Comparison of ENCODE assay signal across 1 cellular context in genomic region chr17:58335779-58336455, GRCh38.
TF ChIP-seq lines count a peak whose summit lies in the region.

No MANE protein-coding gene starts in this region.

TF ChIP-seq in HepG2, 621 proteins besides CTCF, POLR2A, EP300 and RAD21 (continued from another document):
- TF ChIP-seq, protein P1, sequence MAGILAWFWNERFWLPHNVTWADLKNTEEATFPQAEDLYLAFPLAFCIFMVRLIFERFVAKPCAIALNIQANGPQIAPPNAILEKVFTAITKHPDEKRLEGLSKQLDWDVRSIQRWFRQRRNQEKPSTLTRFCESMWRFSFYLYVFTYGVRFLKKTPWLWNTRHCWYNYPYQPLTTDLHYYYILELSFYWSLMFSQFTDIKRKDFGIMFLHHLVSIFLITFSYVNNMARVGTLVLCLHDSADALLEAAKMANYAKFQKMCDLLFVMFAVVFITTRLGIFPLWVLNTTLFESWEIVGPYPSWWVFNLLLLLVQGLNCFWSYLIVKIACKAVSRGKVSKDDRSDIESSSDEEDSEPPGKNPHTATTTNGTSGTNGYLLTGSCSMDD (CRISPR knock-in tag; IDR thresholded peaks at IDR 0.05), result no peak
- TF ChIP-seq GABPB1 (CRISPR knock-in tag; IDR thresholded peaks at IDR 0.05) (peak; percentile 41; the same call in 1 of the 2 replicates), HOXA3 (CRISPR knock-in tag; IDR thresholded peaks at IDR 0.05) (peak; percentile 35; the same call in 1 of the 2 replicates), NFATC3 (CRISPR knock-in tag; IDR thresholded peaks at IDR 0.05) (no peak), HOXD1 (CRISPR knock-in tag; IDR thresholded peaks at IDR 0.05) (no peak), KDM5B (CRISPR knock-in tag; IDR thresholded peaks at IDR 0.05; ENCODE audit: borderline replicate concordance) (0 out of 2 replicates have a peak, but pooled peaks have one; percentile 38), ZNF598 (CRISPR knock-in tag; IDR thresholded peaks at IDR 0.05; ENCODE audit: borderline replicate concordance) (no peak), SALL1 (CRISPR knock-in tag; IDR thresholded peaks at IDR 0.05) (peak; percentile 12; the same call in 1 of the 2 replicates), GABPA (IDR thresholded peaks at IDR 0.05; ENCODE audit: low read depth, low read length) (no peak), GABPA (CRISPR knock-in tag; IDR thresholded peaks at IDR 0.05; ENCODE audit: low read depth) (peak; percentile 69), ZNF646 (CRISPR knock-in tag; IDR thresholded peaks at IDR 0.05) (no peak), HNF1A (IDR thresholded peaks at IDR 0.05; ENCODE audit: low read depth) (no peak), HNF1A (CRISPR knock-in tag; IDR thresholded peaks at IDR 0.05; ENCODE audit: borderline replicate concordance) (no peak), ZNF101 (CRISPR knock-in tag; IDR thresholded peaks at IDR 0.05; ENCODE audit: borderline replicate concordance, low read depth) (no peak), ELF4 (CRISPR knock-in tag; IDR thresholded peaks at IDR 0.05; ENCODE audit: borderline replicate concordance) (no peak)
- TF ChIP-seq, protein P2, sequence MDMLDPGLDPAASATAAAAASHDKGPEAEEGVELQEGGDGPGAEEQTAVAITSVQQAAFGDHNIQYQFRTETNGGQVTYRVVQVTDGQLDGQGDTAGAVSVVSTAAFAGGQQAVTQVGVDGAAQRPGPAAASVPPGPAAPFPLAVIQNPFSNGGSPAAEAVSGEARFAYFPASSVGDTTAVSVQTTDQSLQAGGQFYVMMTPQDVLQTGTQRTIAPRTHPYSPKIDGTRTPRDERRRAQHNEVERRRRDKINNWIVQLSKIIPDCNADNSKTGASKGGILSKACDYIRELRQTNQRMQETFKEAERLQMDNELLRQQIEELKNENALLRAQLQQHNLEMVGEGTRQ (IDR thresholded peaks at IDR 0.05; ENCODE audit: low read depth, low read length), result no peak
- TF ChIP-seq, protein P2 (CRISPR knock-in tag; IDR thresholded peaks at IDR 0.05; ENCODE audit: borderline replicate concordance), result no peak
- TF ChIP-seq, protein P3, sequence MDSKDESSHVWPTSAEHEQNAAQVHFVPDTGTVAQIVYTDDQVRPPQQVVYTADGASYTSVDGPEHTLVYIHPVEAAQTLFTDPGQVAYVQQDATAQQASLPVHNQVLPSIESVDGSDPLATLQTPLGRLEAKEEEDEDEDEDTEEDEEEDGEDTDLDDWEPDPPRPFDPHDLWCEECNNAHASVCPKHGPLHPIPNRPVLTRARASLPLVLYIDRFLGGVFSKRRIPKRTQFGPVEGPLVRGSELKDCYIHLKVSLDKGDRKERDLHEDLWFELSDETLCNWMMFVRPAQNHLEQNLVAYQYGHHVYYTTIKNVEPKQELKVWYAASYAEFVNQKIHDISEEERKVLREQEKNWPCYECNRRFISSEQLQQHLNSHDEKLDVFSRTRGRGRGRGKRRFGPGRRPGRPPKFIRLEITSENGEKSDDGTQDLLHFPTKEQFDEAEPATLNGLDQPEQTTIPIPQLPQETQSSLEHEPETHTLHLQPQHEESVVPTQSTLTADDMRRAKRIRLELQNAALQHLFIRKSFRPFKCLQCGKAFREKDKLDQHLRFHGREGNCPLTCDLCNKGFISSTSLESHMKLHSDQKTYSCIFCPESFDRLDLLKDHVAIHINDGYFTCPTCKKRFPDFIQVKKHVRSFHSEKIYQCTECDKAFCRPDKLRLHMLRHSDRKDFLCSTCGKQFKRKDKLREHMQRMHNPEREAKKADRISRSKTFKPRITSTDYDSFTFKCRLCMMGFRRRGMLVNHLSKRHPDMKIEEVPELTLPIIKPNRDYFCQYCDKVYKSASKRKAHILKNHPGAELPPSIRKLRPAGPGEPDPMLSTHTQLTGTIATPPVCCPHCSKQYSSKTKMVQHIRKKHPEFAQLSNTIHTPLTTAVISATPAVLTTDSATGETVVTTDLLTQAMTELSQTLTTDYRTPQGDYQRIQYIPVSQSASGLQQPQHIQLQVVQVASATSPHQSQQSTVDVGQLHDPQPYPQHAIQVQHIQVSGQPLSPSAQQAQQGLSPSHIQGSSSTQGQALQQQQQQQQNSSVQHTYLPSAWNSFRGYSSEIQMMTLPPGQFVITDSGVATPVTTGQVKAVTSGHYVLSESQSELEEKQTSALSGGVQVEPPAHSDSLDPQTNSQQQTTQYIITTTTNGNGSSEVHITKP (CRISPR knock-in tag; IDR thresholded peaks at IDR 0.05; ENCODE audit: low read depth), result 0 out of 2 replicates have a peak, but pooled peaks have one; percentile 23
- TF ChIP-seq, protein P4, sequence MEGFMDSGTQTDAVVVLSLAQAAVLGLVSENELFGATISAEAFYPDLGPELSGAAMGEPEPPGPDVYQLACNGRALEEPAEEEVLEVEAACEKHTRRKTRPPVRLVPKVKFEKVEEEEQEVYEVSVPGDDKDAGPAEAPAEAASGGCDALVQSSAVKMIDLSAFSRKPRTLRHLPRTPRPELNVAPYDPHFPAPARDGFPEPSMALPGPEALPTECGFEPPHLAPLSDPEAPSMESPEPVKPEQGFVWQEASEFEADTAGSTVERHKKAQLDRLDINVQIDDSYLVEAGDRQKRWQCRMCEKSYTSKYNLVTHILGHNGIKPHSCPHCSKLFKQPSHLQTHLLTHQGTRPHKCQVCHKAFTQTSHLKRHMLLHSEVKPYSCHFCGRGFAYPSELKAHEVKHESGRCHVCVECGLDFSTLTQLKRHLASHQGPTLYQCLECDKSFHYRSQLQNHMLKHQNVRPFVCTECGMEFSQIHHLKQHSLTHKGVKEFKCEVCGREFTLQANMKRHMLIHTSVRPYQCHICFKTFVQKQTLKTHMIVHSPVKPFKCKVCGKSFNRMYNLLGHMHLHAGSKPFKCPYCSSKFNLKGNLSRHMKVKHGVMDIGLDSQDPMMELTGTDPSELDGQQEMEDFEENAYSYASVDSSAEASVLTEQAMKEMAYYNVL (CRISPR knock-in tag; IDR thresholded peaks at IDR 0.05; ENCODE audit: borderline replicate concordance), result 0 out of 2 replicates have a peak, but pooled peaks have one; percentile 3
